ENCODE assay signal across 23 cellular contexts in the genomic region with DNA sequence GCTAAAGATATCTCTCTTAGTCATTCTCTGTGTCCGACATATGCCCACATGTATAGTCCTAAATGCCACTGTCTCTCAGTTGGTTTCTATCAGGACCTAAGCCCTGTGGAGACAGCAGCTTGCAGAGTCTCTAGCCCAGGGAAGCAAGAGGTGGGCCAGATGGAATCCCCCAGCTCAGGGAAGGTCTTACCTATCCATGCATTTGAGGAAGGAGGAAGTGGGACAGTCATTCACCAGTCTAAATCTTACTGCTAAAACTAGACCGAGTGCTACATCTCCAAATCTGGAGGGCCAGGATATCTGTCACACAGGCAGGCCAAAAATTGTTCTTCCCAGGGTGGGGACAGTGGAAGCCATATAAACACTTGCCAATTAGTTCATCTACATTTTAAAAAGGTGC.
"Had no signal": no experiment of that assay in that cellular context is flagged by ENCODE, and none has a peak within 500 bp of the region (broad histone marks: within the 10 kb centered on the region; RNA-seq: fewer than 3 reads in every experiment).

No MANE protein-coding gene starts in this region.

- H3K27me3 ChIP-seq: body of pancreas, spleen, vagina had no signal

- H3K4me3 Mint-ChIP-seq: endodermal cell, nephron progenitor cell had no signal

- H3K27ac Mint-ChIP-seq: activated naive CD4-positive, alpha-beta T cell treated with anti-CD3 and anti-CD28 coated beads, Interleukin-2, amount 50 U/mL, for 72 hours; endodermal cell; nephron progenitor cell had no signal

- H3K9me3 Mint-ChIP-seq: endodermal cell, nephron progenitor cell had no signal

- DNase-seq: activated CD4-positive, alpha-beta T cell treated with anti-CD3 and anti-CD28 coated beads, Interleukin-2, amount 50 U/mL, for 4 hours; activated gamma-delta T cell treated with Interleukin-2 at 50 U/mL for 16 hours; amniotic stem cell; body of pancreas; endodermal cell; foreskin fibroblast; hippocampal formation; islet precursor cell; midbrain; nephron progenitor cell; occipital lobe; posterior cingulate gyrus; retina; spleen; stimulated activated CD4-positive, alpha-beta T cell treated with anti-CD3 and anti-CD28 coated beads, Interleukin-4, amount 100 ng/mL, for 4 hours; stimulated activated naive CD4-positive, alpha-beta T cell treated with Interleukin-2 at 50 U/mL for 16 hours; T-helper 2 cell; trophoblast cell; WERI-Rb-1 had no signal

- H3K27ac ChIP-seq: body of pancreas, epithelial cell of prostate, spleen, vagina, WERI-Rb-1 had no signal

- H3K4me3 ChIP-seq: body of pancreas, lung, spleen, vagina had no signal

- H3K9me3 ChIP-seq: body of pancreas, spleen, vagina had no signal

- ATAC-seq: activated naive CD4-positive, alpha-beta T cell treated with anti-CD3 and anti-CD28 coated beads, Interleukin-2, amount 50 U/mL, for 72 hours; body of pancreas had no signal

- H3K4me1 Mint-ChIP-seq: endodermal cell, nephron progenitor cell had no signal

- H3K36me3 ChIP-seq: spleen, vagina, WERI-Rb-1 had no signal
